1 cellular context compared by ENCODE assay signal in genomic region chr2:134284119-134284670, GRCh38.
TF ChIP-seq lines count a peak whose summit lies in the region.

No MANE protein-coding gene starts in this region.

TF ChIP-seq in K562, 482 proteins besides CTCF, POLR2A, EP300 and RAD21:
- TF ChIP-seq ZBTB40 (IDR thresholded peaks at IDR 0.05) (peak; percentile 90), ZBTB40 (CRISPR knock-in tag; IDR thresholded peaks at IDR 0.05) (no peak), SMAD1 (IDR thresholded peaks at IDR 0.05; ENCODE audit: low read depth, low read length, partially characterized antibody) (no peak)
